In the genomic region with DNA sequence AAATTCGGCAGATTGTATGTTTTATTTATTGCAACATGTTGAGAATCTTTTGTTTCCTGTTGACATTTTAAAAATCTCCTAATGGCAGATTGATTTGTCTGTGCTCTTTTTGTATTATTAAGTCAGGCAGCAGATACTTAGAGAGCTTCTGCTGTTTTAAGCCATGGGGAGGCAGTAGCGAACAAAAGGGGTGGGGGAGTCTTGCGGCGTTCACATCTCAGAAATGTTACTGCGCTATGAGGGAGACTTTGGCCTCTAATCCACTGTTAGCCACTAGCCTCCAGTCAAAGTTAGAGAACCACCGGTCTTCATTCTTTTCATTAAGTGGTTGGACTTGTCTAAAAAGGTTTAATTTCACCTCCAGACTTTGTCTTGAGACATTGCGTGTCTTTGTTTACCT, we compare ENCODE assay signal across 14 cellular contexts.
DNase-seq lines count a peak whose midpoint lies in the region; ATAC-seq, FAIRE-seq and TF ChIP-seq lines count a peak whose summit lies in the region.
"Had no signal": no experiment of that assay in that cellular context is flagged by ENCODE, and none has a peak within 500 bp of the region (broad histone marks: within the 10 kb centered on the region; RNA-seq: fewer than 3 reads in every experiment).

No MANE protein-coding gene starts in this region.

- H3K9me3 ChIP-seq in CD4-positive, alpha-beta memory T cell (ENCODE audit: control insufficient read depth in 1 of 2, low read length in 2 of 2), result no peaks in the 10 kb centered on the region
- H3K9me3 ChIP-seq in K562 (replicated peaks; ENCODE audit: control insufficient read depth, insufficient read depth, low read depth, low read length), result no peaks in the 10 kb centered on the region
- H3K9me3 ChIP-seq in naive thymus-derived CD4-positive, alpha-beta T cell (ENCODE audit: control insufficient read depth in 2 of 3, low read length in 3 of 3), result no peaks in the 10 kb centered on the region

- H3K9me1 ChIP-seq in K562 (ENCODE audit: control insufficient read depth, insufficient read depth, low read length), result no peaks in the 10 kb centered on the region

- H2AFZ ChIP-seq in K562 (ENCODE audit: low read depth, low read length), result no peak overlapping the region

- DNase-seq in CD4-positive, alpha-beta memory T cell, result no peak
- DNase-seq in Kasumi-1 (lab: John Stamatoyannopoulos, UW), result peak; percentile 19 to 30
- DNase-seq in K562 (ENCODE audit: extremely low read depth in 1 of 4, low spot score in 3 of 4), result peak; percentile 60 to 72 (median 65)
- no peak for DNase-seq in naive thymus-derived CD4-positive, alpha-beta T cell
- DNase-seq in NCI-H146 (lab: John Stamatoyannopoulos, UW), result no peak
- no peak for DNase-seq in GM19238 (ENCODE audit: insufficient read length, low spot score)
- no peak for DNase-seq in NCI-H2029 treated with DMSO at 0.1 percent for 48 hours (lab: John Stamatoyannopoulos, UW)
- no peak for DNase-seq in midbrain (lab: John Stamatoyannopoulos, UW)
- DNase-seq: activated CD4-positive, alpha-beta T cell treated with anti-CD3 and anti-CD28 coated beads, Interleukin-2, amount 50 U/mL, for 4 hours; adrenal gland; NCI-H187 treated with DMSO at 0.1 percent for 48 hours; SHP77 had no signal

- H4K20me1 ChIP-seq in K562 (replicated peaks; ENCODE audit: control insufficient read depth, insufficient read depth, low read length), result peaks cover 38% of the 10 kb centered on the region

- H3K4me1 ChIP-seq in CD4-positive, alpha-beta memory T cell (ENCODE audit: insufficient read depth, low read length), result peaks cover 88% of the 10 kb centered on the region
- peaks cover 12 to 43% of the 10 kb centered on the region in 2 experiments for H3K4me1 ChIP-seq in K562 (replicated peaks in 1 of 2; ENCODE audit: control insufficient read depth in 2 of 2, insufficient read depth in 2 of 2, low read length in 2 of 2)
- peaks cover 40 to 51% of the 10 kb centered on the region in 2 donors for H3K4me1 ChIP-seq in naive thymus-derived CD4-positive, alpha-beta T cell (ENCODE audit: control insufficient read depth in 2 of 2, insufficient read depth in 2 of 2, low read length in 2 of 2)

- no peak for TF ChIP-seq POLR2A in K562 (conservative IDR thresholded peaks at IDR 0.05)

- peak overlapping the region; percentile 18 to 76 (median 67) for H3K27ac Mint-ChIP-seq in CD4-positive, alpha-beta memory T cell
- peak overlapping the region in 8 of 9 donors; percentile 52 to 77 (median 72) for H3K27ac Mint-ChIP-seq in naive thymus-derived CD4-positive, alpha-beta T cell
- H3K27ac Mint-ChIP-seq: stimulated activated effector memory CD8-positive, alpha-beta T cell treated with anti-CD3 and anti-CD28 coated beads, Interleukin-12 subunit alpha, Interleukin-12 subunit beta, amount 100 ng/mL, for 72 hours had no signal

- H3K36me3 Mint-ChIP-seq in CD4-positive, alpha-beta memory T cell, result peaks cover 4 to 16% of the 10 kb centered on the region in 2 donors
- peaks cover 0 to 17% (median 5%) of the 10 kb centered on the region in 5 donors for H3K36me3 Mint-ChIP-seq in naive thymus-derived CD4-positive, alpha-beta T cell

- intact Hi-C loops in CD4-positive, alpha-beta memory T cell (cut with micrococcal nuclease), result loop anchor here (5.0 kb wide), 5 partner anchors 43 to 238 kb away; partner anchors contain the start of gene VPS26C
- intact Hi-C loops in K562 (cut with micrococcal nuclease), result loop anchor here (5.0 kb wide), 6 partner anchors 93 to 238 kb away; partner anchors contain the start of genes DYRK1A and VPS26C
- intact Hi-C loops in naive thymus-derived CD4-positive, alpha-beta T cell (cut with micrococcal nuclease), result loop anchor here (2.0 to 10.0 kb wide), 5 partner anchors 25 to 385 kb away; partner anchors contain the start of genes PIGP (in 1 of the 2) and TTC3 (in 1 of the 2)

- TF ChIP-seq EP300 in K562 (IDR thresholded peaks at IDR 0.05; ENCODE audit: low read length), result no peak

- H3K27me3 Mint-ChIP-seq in CD4-positive, alpha-beta memory T cell, result no peaks in the 10 kb centered on the region
- H3K27me3 Mint-ChIP-seq in naive thymus-derived CD4-positive, alpha-beta T cell, result no peaks in the 10 kb centered on the region

- ATAC-seq in K562, result peak; percentile 78
- no peak for ATAC-seq in naive thymus-derived CD4-positive, alpha-beta T cell
- ATAC-seq: stimulated activated effector memory CD8-positive, alpha-beta T cell treated with anti-CD3 and anti-CD28 coated beads, Interleukin-12 subunit alpha, Interleukin-12 subunit beta, amount 100 ng/mL, for 72 hours had no signal

- WGBS in K562 (ENCODE audit: insufficient coverage, low coverage, missing lambda C conversion rate), result 51% methylated on average over 7 of the region's 7 CpGs

- in situ Hi-C loops in K562 (cut with MboI), result no loop called here

- no peaks in the 10 kb centered on the region for H3K27me3 ChIP-seq in CD4-positive, alpha-beta memory T cell (ENCODE audit: insufficient read depth, low read length)
- H3K27me3 ChIP-seq in K562 (ENCODE audit: control insufficient read depth in 2 of 2, insufficient read depth in 2 of 2, low read length in 2 of 2), result no peaks in the 10 kb centered on the region
- no peaks in the 10 kb centered on the region for H3K27me3 ChIP-seq in naive thymus-derived CD4-positive, alpha-beta T cell (ENCODE audit: control insufficient read depth in 2 of 2, insufficient read depth in 2 of 2, low read length in 2 of 2)
- H3K27me3 ChIP-seq: adrenal gland had no signal

- no peaks in the 10 kb centered on the region for H3K36me3 ChIP-seq in CD4-positive, alpha-beta memory T cell (ENCODE audit: insufficient read depth, low read length)
- H3K36me3 ChIP-seq in K562 (ENCODE audit: control insufficient read depth, insufficient read depth, low read length), result peaks cover 24% of the 10 kb centered on the region
- H3K36me3 ChIP-seq in naive thymus-derived CD4-positive, alpha-beta T cell (ENCODE audit: control insufficient read depth in 2 of 3, insufficient read depth in 3 of 3, low read length in 3 of 3), result peaks cover 0 to 7% (median 0%) of the 10 kb centered on the region in 3 experiments
- H3K36me3 ChIP-seq: adrenal gland had no signal

- peak; percentile 60 to 72 (median 70) for TF ChIP-seq CTCF in K562 (IDR thresholded peaks at IDR 0.05 in 2 of 3, conservative IDR thresholded peaks at IDR 0.05 in 1 of 3; ENCODE audit: insufficient read depth in 2 of 3, low read depth in 1 of 3, low read length in 3 of 3)

- CTCF ChIA-PET in CD4-positive, alpha-beta memory T cell (lab: Charles Lee; ENCODE audit: partially characterized antibody), result interaction anchor here (1.0 kb wide), 1 partner anchor 91 kb away, joined by 3 read pairs; no protein-coding TSS in a partner anchor
- CTCF ChIA-PET in K562 (lab: Yijun Ruan, JAX; ENCODE audit: low intra/inter-chr PET ratio), result no interaction called here
- CTCF ChIA-PET in naive thymus-derived CD4-positive, alpha-beta T cell (lab: Charles Lee), result no interaction called here

- peak overlapping the region in 2 of 8 donors; percentile 38 to 45 for H3K4me3 Mint-ChIP-seq in CD4-positive, alpha-beta memory T cell
- peak overlapping the region in 2 of 10 donors; percentile 3 to 70 for H3K4me3 Mint-ChIP-seq in naive thymus-derived CD4-positive, alpha-beta T cell
- H3K4me3 Mint-ChIP-seq: stimulated activated effector memory CD8-positive, alpha-beta T cell treated with anti-CD3 and anti-CD28 coated beads, Interleukin-12 subunit alpha, Interleukin-12 subunit beta, amount 100 ng/mL, for 72 hours had no signal

- H3K9me3 Mint-ChIP-seq in CD4-positive, alpha-beta memory T cell, result peaks cover 0 to 2% (median 0%) of the 10 kb centered on the region in 8 donors
- H3K9me3 Mint-ChIP-seq in naive thymus-derived CD4-positive, alpha-beta T cell, result peaks cover 0 to 2% (median 0%) of the 10 kb centered on the region in 11 donors
- H3K9me3 Mint-ChIP-seq: stimulated activated effector memory CD8-positive, alpha-beta T cell treated with anti-CD3 and anti-CD28 coated beads, Interleukin-12 subunit alpha, Interleukin-12 subunit beta, amount 100 ng/mL, for 72 hours had no signal

- BruUV-seq in K562 (replicated peaks; lab: Mats Ljungman, UMichigan), result no TSS peak

- H3K4me1 Mint-ChIP-seq in CD4-positive, alpha-beta memory T cell, result peaks cover 69 to 91% (median 81%) of the 10 kb centered on the region in 4 donors
- peaks cover 64 to 97% (median 93%) of the 10 kb centered on the region in 7 donors for H3K4me1 Mint-ChIP-seq in naive thymus-derived CD4-positive, alpha-beta T cell

- TF ChIP-seq RAD21 in K562 (CRISPR knock-in tag; conservative IDR thresholded peaks at IDR 0.05 in 1 of 2, IDR thresholded peaks at IDR 0.05 in 1 of 2), result peak; percentile 18 to 42; a peak in 2 of 4 replicates

- no peak for FAIRE-seq in K562 (lab: Jason Lieb, UNC)

- no peak overlapping the region for H3K9ac ChIP-seq in K562 (ENCODE audit: insufficient read depth in 1 of 2, low read depth in 2 of 2, low read length in 2 of 2)

- no peak overlapping the region for H3K27ac ChIP-seq in CD4-positive, alpha-beta memory T cell (ENCODE audit: low read depth, low read length)
- H3K27ac ChIP-seq in K562 (ENCODE audit: extremely low read depth, low read depth, low read length), result no peak overlapping the region
- H3K27ac ChIP-seq in naive thymus-derived CD4-positive, alpha-beta T cell (ENCODE audit: low read depth, low read length), result no peak overlapping the region

- H3K79me2 ChIP-seq in K562 (ENCODE audit: control insufficient read depth, insufficient read depth, low read length), result peaks cover 99% of the 10 kb centered on the region

- no peak overlapping the region for H3K4me3 ChIP-seq in CD4-positive, alpha-beta memory T cell (ENCODE audit: low read length in 2 of 2)
- H3K4me3 ChIP-seq in K562, result no peak overlapping the region
- no peak overlapping the region for H3K4me3 ChIP-seq in naive thymus-derived CD4-positive, alpha-beta T cell (ENCODE audit: low read length)
- H3K4me3 ChIP-seq: adrenal gland, lung had no signal

- no peak overlapping the region for H3K4me2 ChIP-seq in K562 (ENCODE audit: insufficient read depth, low read length)

- POLR2A ChIA-PET in CD4-positive, alpha-beta memory T cell (lab: Charles Lee; ENCODE audit: partially characterized antibody), result no interaction called here
- POLR2A ChIA-PET in K562 (lab: Yijun Ruan, JAX), result interaction anchor here (0.6 to 0.8 kb wide), 2 partner anchors 11 to 104 kb away, joined by 3 to 4 read pairs; no protein-coding TSS in a partner anchor
- POLR2A ChIA-PET in naive thymus-derived CD4-positive, alpha-beta T cell (lab: Charles Lee), result no interaction called here

TF ChIP-seq in K562, 482 proteins besides CTCF, POLR2A, EP300 and RAD21 (continues in another document):
- TF ChIP-seq NR4A1 (CRISPR knock-in tag; IDR thresholded peaks at IDR 0.05) (no peak), NR4A1 (tag; IDR thresholded peaks at IDR 0.05) (no peak), USF1 (CRISPR knock-in tag; IDR thresholded peaks at IDR 0.05) (no peak), DACH1 (IDR thresholded peaks at IDR 0.05; ENCODE audit: partially characterized antibody) (no peak), CHD1 (IDR thresholded peaks at IDR 0.05; ENCODE audit: low read length) (no peak)

Comparison
In these comparisons a context has a peak if more than half of its experiments do, and no peak if none do; other contexts are left out.
1. DNase-seq: peak in Kasumi-1 (2 of 2) and K562 (4 of 4); none in CD4-positive, alpha-beta memory T cell (0 of 5), naive thymus-derived CD4-positive, alpha-beta T cell (0 of 9), NCI-H146 (single experiment), GM19238 (single experiment), NCI-H2029 treated with DMSO at 0.1 percent for 48 hours (single experiment) and midbrain (single experiment).